Comparison of ENCODE assay signal across 17 cellular contexts in the genomic region with DNA sequence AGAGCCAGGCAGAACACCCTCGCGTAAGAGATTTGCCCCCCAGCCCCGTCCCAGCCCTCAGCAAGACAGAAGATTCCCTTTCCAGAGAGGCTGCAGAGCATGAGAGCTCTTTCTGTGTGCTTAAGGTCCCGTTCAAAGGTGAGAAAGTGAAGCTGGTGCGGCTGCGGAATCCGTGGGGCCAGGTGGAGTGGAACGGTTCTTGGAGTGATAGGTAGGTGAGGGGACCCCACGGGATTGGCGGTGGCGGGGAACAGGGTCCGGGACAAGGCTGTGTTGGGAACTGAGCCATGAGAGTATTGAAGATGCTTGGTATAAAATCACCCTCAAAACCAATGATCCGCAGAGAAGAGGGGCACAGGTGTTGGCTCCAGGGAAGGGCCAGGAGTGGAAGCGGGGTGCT. TPM values are rescaled to one million over a fixed set of nuclear protein-coding genes. Genes with fewer than 3 reads are reported as not detected.
A peak's percentile ranks its signal among the peaks of the same experiment; 100 is the strongest.
DNase-seq lines count a peak whose midpoint lies in the region; ATAC-seq and TF ChIP-seq lines count a peak whose summit lies in the region.
"Had no signal": no experiment of that assay in that cellular context is flagged by ENCODE, and none has a peak within 500 bp of the region (broad histone marks: within the 10 kb centered on the region; RNA-seq: fewer than 3 reads in every experiment).

No MANE protein-coding gene starts in this region.

- H4K91ac ChIP-seq in IMR-90 (ENCODE audit: insufficient read depth, low read depth, low read length) (no peak overlapping the region), mesenchymal stem cell (ENCODE audit: low read length) (no peak overlapping the region)

- intact Hi-C loops in IMR-90 (cut with micrococcal nuclease) (no loop called here), gastrocnemius medialis (cut with DNase I; ENCODE audit: low total_unique reads) (no loop called here)

- no peak for TF ChIP-seq POLR2A in IMR-90 (IDR thresholded peaks at IDR 0.05; ENCODE audit: low read depth, low read length)
- no peak for TF ChIP-seq POLR2A in gastrocnemius medialis (IDR thresholded peaks at IDR 0.05)

- in situ Hi-C loops in IMR-90 (cut with MboI; ENCODE audit: low sequenced_read_pairs) (no loop called here), gastrocnemius medialis (cut with MboI; ENCODE audit: low sequenced_read_pairs in 4 of 4) (no loop called here)

- no peak overlapping the region for H4K5ac ChIP-seq in IMR-90 (ENCODE audit: low read depth, low read length)

- H3K36me3 ChIP-seq in IMR-90 (ENCODE audit: control insufficient read depth, insufficient read depth, low read length) (no peaks in the 10 kb centered on the region), gastrocnemius medialis (peaks cover 0 to 51% of the 10 kb centered on the region in 2 donors), mesenchymal stem cell (ENCODE audit: control insufficient read depth in 1 of 2, insufficient read depth in 2 of 2, low read depth in 1 of 2, low read length in 2 of 2) (peaks cover 0 to 7% of the 10 kb centered on the region in 2 experiments)

- H3K9me3 ChIP-seq in IMR-90 (ENCODE audit: control insufficient read depth, insufficient read depth, low read length), result no peaks in the 10 kb centered on the region
- no peaks in the 10 kb centered on the region for H3K9me3 ChIP-seq in gastrocnemius medialis
- no peaks in the 10 kb centered on the region for H3K9me3 ChIP-seq in mesenchymal stem cell (ENCODE audit: control insufficient read depth, low read length)
- H3K9me3 ChIP-seq: BLaER1 treated with 17β-estradiol and CSF1 and Interleukin-3, amounts not matched to agents 10 nM and 100 nM had no signal

- H3K18ac ChIP-seq in IMR-90 (ENCODE audit: low read depth, low read length), result no peak overlapping the region
- H3K18ac ChIP-seq in mesenchymal stem cell (ENCODE audit: low read depth in 1 of 2, low read length in 2 of 2), result peak overlapping the region in 1 of 2 experiments; percentile 11

- no peak for TF ChIP-seq CTCF in IMR-90 (conservative IDR thresholded peaks at IDR 0.05; ENCODE audit: low read depth, low read length)
- no peak for TF ChIP-seq CTCF in gastrocnemius medialis (IDR thresholded peaks at IDR 0.05 in 4 of 5, conservative IDR thresholded peaks at IDR 0.05 in 1 of 5)

- H2BK12ac ChIP-seq in mesenchymal stem cell (ENCODE audit: low read length in 2 of 2), result peak overlapping the region in 1 of 2 experiments; percentile 18

- H2BK120ac ChIP-seq in IMR-90 (ENCODE audit: low read depth, low read length), result no peak overlapping the region
- H2BK120ac ChIP-seq in mesenchymal stem cell (ENCODE audit: low read depth, low read length), result no peak overlapping the region

- H4K8ac ChIP-seq in IMR-90 (ENCODE audit: low read depth in 2 of 2, low read length in 2 of 2), result no peak overlapping the region
- H4K8ac ChIP-seq in mesenchymal stem cell (ENCODE audit: low read length), result no peak overlapping the region

- 90% methylated on average over 2 of the region's 14 CpGs; no CpG with 5 or more reads in 1 of the 2 experiments for WGBS in IMR-90 (ENCODE audit: extremely low coverage in 2 of 2, insufficient read length in 1 of 2), 2 experiments
- WGBS in mesenchymal stem cell, result 85% methylated on average over 14 of the region's 14 CpGs

- H2AFZ ChIP-seq in IMR-90 (replicated peaks; ENCODE audit: low read length, poor library complexity) (peak overlapping the region; percentile 65), mesenchymal stem cell (ENCODE audit: low read depth, low read length) (no peak overlapping the region)

- H2AK9ac ChIP-seq in IMR-90 (replicated peaks; ENCODE audit: low read depth, low read length, poor library complexity), result no peak overlapping the region

- H2BK5ac ChIP-seq in IMR-90 (ENCODE audit: low read depth, low read length, poor library complexity, severe bottlenecking), result no peak overlapping the region
- H2BK5ac ChIP-seq in mesenchymal stem cell (ENCODE audit: low read depth, low read length, poor library complexity, severe bottlenecking), result no peak overlapping the region

- no peaks in the 10 kb centered on the region for H3K79me1 ChIP-seq in IMR-90 (ENCODE audit: low read depth in 1 of 2, low read length in 2 of 2)
- no peaks in the 10 kb centered on the region for H3K79me1 ChIP-seq in mesenchymal stem cell (replicated peaks; ENCODE audit: low read length, poor library complexity, severe bottlenecking)

- POLR2A ChIA-PET in IMR-90 (lab: Charles Lee; ENCODE audit: unreplicated experiment), result no interaction called here

- peak; percentile 7 for DNase-seq in AG20443 (ENCODE audit: low spot score)
- no peak for DNase-seq in IMR-90
- peak; percentile 71 for DNase-seq in mesenteric fat pad (ENCODE audit: low spot score)
- DNase-seq in gastrocnemius medialis, result no peak
- no peak for DNase-seq in OCI-M2 (lab: John Stamatoyannopoulos, UW; ENCODE audit: unreplicated experiment)
- DNase-seq in H4 (ENCODE audit: low spot score), result no peak
- DNase-seq in mesenchymal stem cell, result no peak
- no peak for DNase-seq in activated naive CD4-positive, alpha-beta T cell treated with anti-CD3 and anti-CD28 coated beads, Interleukin-2, amount 50 U/mL, for 72 hours (ENCODE audit: low spot score in 2 of 2)
- DNase-seq: 8988T; CD4-positive, alpha-beta T cell; DMS153; DMS79 treated with DMSO at 0.1 percent for 48 hours; EL; HCEC 1CT; HFFc6 had no signal

- CTCF ChIA-PET in IMR-90 (lab: Yijun Ruan, JAX), result no interaction called here

- dilution Hi-C loops in IMR-90 (cut with HindIII; ENCODE audit: low sequenced_read_pairs, unreplicated experiment), result no loop called here

- H2AK5ac ChIP-seq in IMR-90 (ENCODE audit: low read depth, low read length), result no peak overlapping the region
- no peak overlapping the region for H2AK5ac ChIP-seq in mesenchymal stem cell (ENCODE audit: low read length, severe bottlenecking)

- H3K4me1 ChIP-seq in IMR-90 (ENCODE audit: control insufficient read depth, insufficient read depth, low read length) (no peaks in the 10 kb centered on the region), gastrocnemius medialis (no peaks in the 10 kb centered on the region), mesenchymal stem cell (ENCODE audit: control insufficient read depth, insufficient read depth, low read depth, low read length) (peaks cover 3% of the 10 kb centered on the region)

- no peak overlapping the region for H3K4ac ChIP-seq in IMR-90 (ENCODE audit: low read depth, low read length)
- H3K4ac ChIP-seq in mesenchymal stem cell (ENCODE audit: low read depth in 1 of 2, low read length in 2 of 2), result no peak overlapping the region

- no peak overlapping the region for H2BK20ac ChIP-seq in IMR-90 (ENCODE audit: low read depth, low read length)

- BruUV-seq in IMR-90 (replicated peaks; lab: Mats Ljungman, UMichigan), result no TSS peak

- no peak overlapping the region for H3K56ac ChIP-seq in IMR-90 (ENCODE audit: extremely low read depth, insufficient read depth, low read length)

- H3K4me3 ChIP-seq in IMR-90 (ENCODE audit: insufficient read depth, low read depth, low read length) (no peak overlapping the region), gastrocnemius medialis (no peak overlapping the region), mesenchymal stem cell (ENCODE audit: insufficient read depth in 1 of 2, low read depth in 1 of 2, low read length in 2 of 2) (no peak overlapping the region)
- H3K4me3 ChIP-seq: BLaER1 treated with 17β-estradiol and CSF1 and Interleukin-3, amounts not matched to agents 10 nM and 100 nM had no signal

- H3K27me3 ChIP-seq in IMR-90 (ENCODE audit: control insufficient read depth, insufficient read depth, low read length), result peaks cover 2% of the 10 kb centered on the region; the same call in 1 of the 2 replicates
- H3K27me3 ChIP-seq in gastrocnemius medialis, result no peaks in the 10 kb centered on the region
- H3K27me3 ChIP-seq in mesenchymal stem cell (ENCODE audit: control insufficient read depth in 1 of 2, insufficient read depth in 1 of 2, low read length in 2 of 2), result peaks cover 0 to 11% of the 10 kb centered on the region in 2 experiments
- H3K27me3 ChIP-seq: BLaER1 treated with 17β-estradiol and CSF1 and Interleukin-3, amounts not matched to agents 10 nM and 100 nM had no signal

- H3K14ac ChIP-seq in IMR-90 (replicated peaks; ENCODE audit: low read depth, low read length) (no peak overlapping the region), mesenchymal stem cell (ENCODE audit: low read length in 2 of 2) (no peak overlapping the region)

- H3K23ac ChIP-seq in IMR-90 (ENCODE audit: low read depth, low read length), result no peak overlapping the region
- H3K23ac ChIP-seq in mesenchymal stem cell (ENCODE audit: low read length in 2 of 2), result no peak overlapping the region

- H4K20me1 ChIP-seq in IMR-90 (ENCODE audit: insufficient read depth, low read length), result no peaks in the 10 kb centered on the region
- H4K20me1 ChIP-seq: BLaER1 treated with 17β-estradiol and CSF1 and Interleukin-3, amounts not matched to agents 10 nM and 100 nM had no signal

- H3K4me2 ChIP-seq in IMR-90 (ENCODE audit: low read depth, low read length) (no peak overlapping the region), mesenchymal stem cell (ENCODE audit: low read length, poor library complexity, severe bottlenecking) (no peak overlapping the region)
- H3K4me2 ChIP-seq: BLaER1 treated with 17β-estradiol and CSF1 and Interleukin-3, amounts not matched to agents 10 nM and 100 nM had no signal

- H3K9ac ChIP-seq in IMR-90 (ENCODE audit: low read depth, low read length) (no peak overlapping the region), mesenchymal stem cell (ENCODE audit: low read length) (no peak overlapping the region)
- H3K9ac ChIP-seq: BLaER1 treated with 17β-estradiol and CSF1 and Interleukin-3, amounts not matched to agents 10 nM and 100 nM had no signal

- no peaks in the 10 kb centered on the region; the same call in none of the 2 replicates for H3K9me1 ChIP-seq in IMR-90 (ENCODE audit: insufficient read depth, low read length)

- H3K27ac Mint-ChIP-seq in activated naive CD4-positive, alpha-beta T cell treated with anti-CD3 and anti-CD28 coated beads, Interleukin-2, amount 50 U/mL, for 72 hours, result no peak overlapping the region
- H3K27ac Mint-ChIP-seq: CD4-positive, alpha-beta T cell; HFFc6; IgD-negative memory B cell had no signal

- H3K36me3 Mint-ChIP-seq in activated naive CD4-positive, alpha-beta T cell treated with anti-CD3 and anti-CD28 coated beads, Interleukin-2, amount 50 U/mL, for 72 hours, result no peaks in the 10 kb centered on the region

- H3K9me3 Mint-ChIP-seq in activated naive CD4-positive, alpha-beta T cell treated with anti-CD3 and anti-CD28 coated beads, Interleukin-2, amount 50 U/mL, for 72 hours, result no peaks in the 10 kb centered on the region
- H3K9me3 Mint-ChIP-seq: CD4-positive, alpha-beta T cell; HFFc6; IgD-negative memory B cell had no signal

- no peak for TF ChIP-seq RAD21 in IMR-90 (IDR thresholded peaks at IDR 0.05; ENCODE audit: low read length)

- no peak overlapping the region for H3K27ac ChIP-seq in IMR-90 (ENCODE audit: insufficient read depth, low read length)
- peak overlapping the region; percentile 28 to 75 (median 55) for H3K27ac ChIP-seq in gastrocnemius medialis
- H3K27ac ChIP-seq in mesenchymal stem cell (ENCODE audit: low read length, poor library complexity, severe bottlenecking), result no peak overlapping the region
- H3K27ac ChIP-seq: BLaER1 treated with 17β-estradiol and CSF1 and Interleukin-3, amounts not matched to agents 10 nM and 100 nM had no signal

- H2BK15ac ChIP-seq in IMR-90 (ENCODE audit: low read depth, low read length) (no peak overlapping the region), mesenchymal stem cell (ENCODE audit: low read depth, poor library complexity, severe bottlenecking) (no peak overlapping the region)

- ATAC-seq in IMR-90 (ENCODE audit: low read depth) (no peak), gastrocnemius medialis (no peak)
- ATAC-seq in activated naive CD4-positive, alpha-beta T cell treated with anti-CD3 and anti-CD28 coated beads, Interleukin-2, amount 50 U/mL, for 72 hours, result no peak

RNA-seq across cellular contexts. Expression of a gene that starts 34.8 kb away (rescaled TPM):
- total RNA-seq in IMR-90 (2012; rRNA removed) (under 0.01 and 1.4 TPM in 2 replicates), mesenteric fat pad (6.7 TPM), gastrocnemius medialis (100 to 1,000 TPM in 3 of 4 donors, 10 to 100 TPM in 1; 96.8 to 263 (median 163) TPM)
- polyA plus RNA-seq in IMR-90 (2012; rRNA removed), result 1.0 and 1.1 TPM in 2 replicates
- 0.70 and 1.9 TPM in 2 replicates for polyA plus RNA-seq in IMR-90 (2012; cell fraction: cytosol; rRNA removed)
- polyA plus RNA-seq in IMR-90 (2012; cell fraction: nucleus; rRNA removed; ENCODE audit: low replicate concordance), result 6.2 and 19.3 TPM in 2 replicates
- 0.43 TPM in 1 of 2 replicates, not detected in the other for total RNA-seq in H4 (2014; rRNA removed; shearing (Covaris generic))
- 0.32 TPM for polyA plus RNA-seq in mesenchymal stem cell (2013, experiment 1 of 2)
- polyA plus RNA-seq in mesenchymal stem cell (2013, experiment 2 of 2), result 0.34 TPM
- total RNA-seq in activated naive CD4-positive, alpha-beta T cell treated with anti-CD3 and anti-CD28 coated beads, Interleukin-2, amount 50 U/mL, for 72 hours, result 1 to 10 TPM; 1.0 to 4.3 TPM

Comparison
In these comparisons a context has a peak if more than half of its experiments do, and no peak if none do; other contexts are left out.
1. DNase-seq: peak in AG20443 (single experiment) and mesenteric fat pad (single experiment); none in IMR-90 (single experiment), gastrocnemius medialis (0 of 2), OCI-M2 (single experiment), H4 (single experiment), mesenchymal stem cell (single experiment) and activated naive CD4-positive, alpha-beta T cell treated with anti-CD3 and anti-CD28 coated beads, Interleukin-2, amount 50 U/mL, for 72 hours (0 of 2).
2. H3K27ac ChIP-seq: peak in gastrocnemius medialis (4 of 4); none in IMR-90 (single experiment) and mesenchymal stem cell (single experiment).
3. RNA of a gene that starts 34.8 kb away (total RNA-seq): 96.8 to 263 TPM in gastrocnemius medialis; 6.7 TPM in mesenteric fat pad (single experiment), 1.0 to 4.3 TPM in activated naive CD4-positive, alpha-beta T cell treated with anti-CD3 and anti-CD28 coated beads, Interleukin-2, amount 50 U/mL, for 72 hours, under 0.01 to 1.4 TPM in IMR-90 and 0.43 TPM in H4; every median in the first group is over 10 times any median in the second.